8 cellular contexts compared by ENCODE assay signal in the genomic region with DNA sequence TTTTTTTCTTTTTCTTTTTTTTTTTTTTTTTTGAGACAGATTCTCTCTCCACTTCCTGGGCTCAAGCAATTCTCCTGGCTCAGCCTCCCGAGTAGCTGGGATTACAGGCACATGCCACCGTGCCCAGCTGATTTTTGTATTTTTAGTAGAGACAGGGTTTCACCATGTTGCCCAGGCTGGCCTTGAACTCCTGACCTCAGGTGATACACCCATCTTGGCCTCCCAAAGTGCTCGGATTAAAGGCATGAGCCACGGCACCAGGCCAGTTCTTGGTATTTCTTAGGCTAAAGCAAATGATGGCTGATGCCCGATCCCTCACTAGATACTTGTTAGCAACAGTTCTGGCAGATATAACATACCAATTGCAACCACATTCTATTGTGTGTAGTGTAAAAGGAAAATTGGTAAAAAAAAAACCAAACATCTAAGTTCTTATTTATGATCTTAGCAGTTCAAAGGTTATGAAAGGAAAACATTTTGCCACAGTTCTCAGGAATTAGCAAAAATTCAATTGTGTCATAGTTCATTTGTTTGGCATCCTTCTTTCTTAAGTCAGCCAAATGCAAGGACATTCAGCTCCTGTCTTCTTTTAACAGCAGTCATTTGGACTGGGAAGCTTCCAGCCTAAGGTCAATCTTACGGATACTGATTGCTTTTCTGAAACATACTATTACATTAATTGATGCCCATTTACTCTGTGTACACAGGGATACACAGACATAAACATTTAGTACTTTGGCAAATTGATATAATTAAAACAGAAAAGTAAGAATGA.
A peak's percentile ranks its signal among the peaks of the same experiment; 100 is the strongest.
DNase-seq lines count a peak whose midpoint lies in the region; ATAC-seq and TF ChIP-seq lines count a peak whose summit lies in the region.
"Not testable (repeated sequence)": the region's sequence is repeated elsewhere in the genome, so short reads cannot be mapped to it uniquely, and the experiment has no call there.

No MANE protein-coding gene starts in this region.

- peak overlapping the region; percentile 43 for H3K4me2 ChIP-seq in DND-41 (ENCODE audit: insufficient read depth, low read length)

- H3K36me3 Mint-ChIP-seq in T-helper 17 cell (ENCODE audit: low read depth); activated T-helper 17 cell treated with anti-CD3 and anti-CD28 coated beads, Interleukin-2, amount 50 U/mL, for 72 hours (ENCODE audit: low read depth): not testable (repeated sequence)
- peaks cover 25% of the 10 kb centered on the region for H3K36me3 Mint-ChIP-seq in activated CD8-positive, alpha-beta T cell treated with anti-CD3 and anti-CD28 coated beads for 36 hours (ENCODE audit: low read depth)
- H3K36me3 Mint-ChIP-seq in natural killer cell treated with Interleukin-12 subunit alpha and Interleukin-12 subunit beta and Interleukin-15 and Interleukin-18, amount 100 ng/mL, for 72 hours = peaks cover 17% of the 10 kb centered on the region

- H3K9me3 ChIP-seq in DND-41 (ENCODE audit: insufficient read depth, low read length, severe bottlenecking) = peaks cover 15% of the 10 kb centered on the region
- not testable (repeated sequence) for H3K9me3 ChIP-seq in T-helper 17 cell (ENCODE audit: control insufficient read depth, low read length, poor library complexity, severe bottlenecking); adipocyte (ENCODE audit: control insufficient read depth, low read length)

- not testable (repeated sequence) for H3K4me3 ChIP-seq in DND-41 (ENCODE audit: low read depth in 1 of 2, low read length in 2 of 2); adipocyte (ENCODE audit: low read length)

- not testable (repeated sequence) for H3K36me3 ChIP-seq in DND-41 (ENCODE audit: insufficient read depth, low read length); adipocyte (ENCODE audit: control insufficient read depth, insufficient read depth, low read length, severe bottlenecking)

- not testable (repeated sequence) for DNase-seq in DND-41; T-helper 17 cell; activated CD8-positive, alpha-beta T cell treated with anti-CD3 and anti-CD28 coated beads for 36 hours; adipocyte (ENCODE audit: low read depth); Right ventricle myocardium superior; natural killer cell treated with Interleukin-12 subunit alpha and Interleukin-12 subunit beta and Interleukin-15 and Interleukin-18, amount 100 ng/mL, for 72 hours (ENCODE audit: low spot score)

- peaks cover 34% of the 10 kb centered on the region for H3K4me1 ChIP-seq in DND-41 (ENCODE audit: insufficient read depth, low read length)
- H3K4me1 ChIP-seq in adipocyte (ENCODE audit: control insufficient read depth, insufficient read depth, low read length) = peaks cover 17% of the 10 kb centered on the region

- H3K27ac ChIP-seq in C4-2B (peak overlapping the region; percentile 41; the same call in 1 of the 2 replicates), DND-41 (ENCODE audit: low read length) (peak overlapping the region; percentile 75)

- not testable (repeated sequence) for H3K79me2 ChIP-seq in DND-41 (ENCODE audit: insufficient read depth, low read length)

- TF ChIP-seq CTCF in C4-2B (conservative IDR thresholded peaks at IDR 0.05); DND-41 (IDR thresholded peaks at IDR 0.05; ENCODE audit: borderline replicate concordance, extremely low read depth, low read length, poor library complexity, severe bottlenecking); activated CD8-positive, alpha-beta T cell treated with anti-CD3 and anti-CD28 coated beads for 36 hours (IDR thresholded peaks at IDR 0.05): not testable (repeated sequence)

- intact Hi-C loops in activated CD8-positive, alpha-beta T cell treated with anti-CD3 and anti-CD28 coated beads for 36 hours (cut with micrococcal nuclease); Right ventricle myocardium superior (cut with DNase I): not testable (repeated sequence)

- peaks cover 19% of the 10 kb centered on the region for H3K9me3 Mint-ChIP-seq in activated CD8-positive, alpha-beta T cell treated with anti-CD3 and anti-CD28 coated beads for 36 hours
- H3K9me3 Mint-ChIP-seq in activated T-helper 17 cell treated with anti-CD3 and anti-CD28 coated beads, Interleukin-2, amount 50 U/mL, for 72 hours; natural killer cell treated with Interleukin-12 subunit alpha and Interleukin-12 subunit beta and Interleukin-15 and Interleukin-18, amount 100 ng/mL, for 72 hours: not testable (repeated sequence)

- CTCF ChIA-PET in activated CD8-positive, alpha-beta T cell treated with anti-CD3 and anti-CD28 coated beads for 36 hours (lab: Charles Lee) = not testable (repeated sequence)

- not testable (repeated sequence) for H4K20me1 ChIP-seq in DND-41 (ENCODE audit: insufficient read depth, low read length)

- H3K27ac Mint-ChIP-seq in T-helper 17 cell = peak overlapping the region; percentile 60
- peak overlapping the region; percentile 31 for H3K27ac Mint-ChIP-seq in activated CD8-positive, alpha-beta T cell treated with anti-CD3 and anti-CD28 coated beads for 36 hours
- peak overlapping the region; percentile 63 for H3K27ac Mint-ChIP-seq in activated T-helper 17 cell treated with anti-CD3 and anti-CD28 coated beads, Interleukin-2, amount 50 U/mL, for 72 hours
- H3K27ac Mint-ChIP-seq in natural killer cell treated with Interleukin-12 subunit alpha and Interleukin-12 subunit beta and Interleukin-15 and Interleukin-18, amount 100 ng/mL, for 72 hours = peak overlapping the region; percentile 36 to 88

- not testable (repeated sequence) for H3K27me3 Mint-ChIP-seq in T-helper 17 cell; activated CD8-positive, alpha-beta T cell treated with anti-CD3 and anti-CD28 coated beads for 36 hours; activated T-helper 17 cell treated with anti-CD3 and anti-CD28 coated beads, Interleukin-2, amount 50 U/mL, for 72 hours; natural killer cell treated with Interleukin-12 subunit alpha and Interleukin-12 subunit beta and Interleukin-15 and Interleukin-18, amount 100 ng/mL, for 72 hours

- H3K9ac ChIP-seq in DND-41 (ENCODE audit: low read depth, low read length) = not testable (repeated sequence)
- H3K9ac ChIP-seq in adipocyte (ENCODE audit: low read length) = peak overlapping the region; percentile 25

- peaks cover 19% of the 10 kb centered on the region for H3K4me1 Mint-ChIP-seq in T-helper 17 cell
- peaks cover 25% of the 10 kb centered on the region for H3K4me1 Mint-ChIP-seq in activated CD8-positive, alpha-beta T cell treated with anti-CD3 and anti-CD28 coated beads for 36 hours (ENCODE audit: low read depth)
- peaks cover 11% of the 10 kb centered on the region for H3K4me1 Mint-ChIP-seq in activated T-helper 17 cell treated with anti-CD3 and anti-CD28 coated beads, Interleukin-2, amount 50 U/mL, for 72 hours
- peaks cover 20 to 22% of the 10 kb centered on the region in 2 donors for H3K4me1 Mint-ChIP-seq in natural killer cell treated with Interleukin-12 subunit alpha and Interleukin-12 subunit beta and Interleukin-15 and Interleukin-18, amount 100 ng/mL, for 72 hours (ENCODE audit: low read depth in 2 of 2)

- ATAC-seq in DND-41 (ENCODE audit: insufficient read depth, low read depth) (0 out of 3 replicates have a peak, but pooled peaks have one; percentile 29), Right ventricle myocardium superior (ENCODE audit: poor library complexity) (peak; percentile 60)
- not testable (repeated sequence) for ATAC-seq in T-helper 17 cell; activated CD8-positive, alpha-beta T cell treated with anti-CD3 and anti-CD28 coated beads for 36 hours; activated T-helper 17 cell treated with anti-CD3 and anti-CD28 coated beads, Interleukin-2, amount 50 U/mL, for 72 hours (replicated peaks); natural killer cell treated with Interleukin-12 subunit alpha and Interleukin-12 subunit beta and Interleukin-15 and Interleukin-18, amount 100 ng/mL, for 72 hours

- H2AFZ ChIP-seq in DND-41 (ENCODE audit: low read depth, low read length) = not testable (repeated sequence)

- peak overlapping the region; percentile 25 for H3K4me3 Mint-ChIP-seq in T-helper 17 cell
- H3K4me3 Mint-ChIP-seq in activated CD8-positive, alpha-beta T cell treated with anti-CD3 and anti-CD28 coated beads for 36 hours; natural killer cell treated with Interleukin-12 subunit alpha and Interleukin-12 subunit beta and Interleukin-15 and Interleukin-18, amount 100 ng/mL, for 72 hours: not testable (repeated sequence)
- peak overlapping the region; percentile 22 for H3K4me3 Mint-ChIP-seq in activated T-helper 17 cell treated with anti-CD3 and anti-CD28 coated beads, Interleukin-2, amount 50 U/mL, for 72 hours

- POLR2A ChIA-PET in activated CD8-positive, alpha-beta T cell treated with anti-CD3 and anti-CD28 coated beads for 36 hours (lab: Charles Lee) = not testable (repeated sequence)

- not testable (repeated sequence) for H3K27me3 ChIP-seq in DND-41 (ENCODE audit: insufficient read depth, low read length, poor library complexity); adipocyte (replicated peaks; ENCODE audit: control insufficient read depth, insufficient read depth, low read length)
